21 cellular contexts compared by ENCODE assay signal in genomic region chr2:26479971-26480750, GRCh38. TPM values are rescaled to one million over a fixed set of nuclear protein-coding genes. Genes with fewer than 3 reads are reported as not detected.
DNase-seq lines count a peak whose midpoint lies in the region; ATAC-seq, FAIRE-seq and TF ChIP-seq lines count a peak whose summit lies in the region.
"Had no signal": no experiment of that assay in that cellular context is flagged by ENCODE, and none has a peak within 500 bp of the region (broad histone marks: within the 10 kb centered on the region; RNA-seq: fewer than 3 reads in every experiment).

No MANE protein-coding gene starts in this region.

- H3K36me3 ChIP-seq in HepG2 (replicated peaks in 1 of 2; ENCODE audit: control insufficient read depth in 1 of 2, insufficient read depth in 2 of 2, low read length in 2 of 2) (no peaks in the 10 kb centered on the region), right lobe of liver (no peaks in the 10 kb centered on the region), NT2/D1 (ENCODE audit: insufficient read depth, insufficient read length, low read length) (no peaks in the 10 kb centered on the region), kidney (ENCODE audit: control insufficient read depth in 1 of 2, insufficient read depth in 2 of 2, low read length in 2 of 2) (no peaks in the 10 kb centered on the region)
- H3K36me3 ChIP-seq: BE2C had no signal

- H3K27ac ChIP-seq in HepG2 (ENCODE audit: extremely low read length, insufficient read depth, low read length): no peak overlapping the region
- H3K27ac ChIP-seq in right lobe of liver: no peak overlapping the region
- H3K27ac ChIP-seq in kidney (ENCODE audit: low read depth in 2 of 2, low read length in 2 of 2): no peak overlapping the region
- H3K27ac ChIP-seq: GM23248 had no signal

- intact Hi-C loops in HepG2 (cut with micrococcal nuclease; ENCODE audit: unreplicated experiment): no loop called here
- intact Hi-C loops in right lobe of liver (cut with DNase I): no loop called here
- intact Hi-C loops in kidney (cut with DNase I): no loop called here

- in situ Hi-C loops in HepG2 (cut with HindIII; ENCODE audit: extremely low pct_ligation_motif_present, low pct_unique_long_range_greater_than_20kb): no loop called here

- no peak for FAIRE-seq in HepG2 (lab: Jason Lieb, UNC)
- no peak for FAIRE-seq in kidney (lab: Jason Lieb, UNC)
- FAIRE-seq: A204.1, GM12878, GM19239 had no signal

- no peak overlapping the region for H2AFZ ChIP-seq in HepG2 (ENCODE audit: low read length)
- H2AFZ ChIP-seq: GM23248 had no signal

- no peak for TF ChIP-seq CTCF in HepG2 (CRISPR knock-in tag; IDR thresholded peaks at IDR 0.05)
- TF ChIP-seq CTCF in right lobe of liver (IDR thresholded peaks at IDR 0.05): no peak
- TF ChIP-seq CTCF in kidney (IDR thresholded peaks at IDR 0.05; ENCODE audit: borderline replicate concordance, extremely low read depth, insufficient read depth): no peak

- BruUV-seq in HepG2 (replicated peaks; lab: Mats Ljungman, UMichigan): no TSS peak

- H3K79me2 ChIP-seq in HepG2 (ENCODE audit: insufficient read depth, low read length): no peaks in the 10 kb centered on the region

- H3K9me3 ChIP-seq in HepG2 (ENCODE audit: low read length) (no peaks in the 10 kb centered on the region), right lobe of liver (no peaks in the 10 kb centered on the region), NT2/D1 (ENCODE audit: insufficient read depth, low read length) (no peaks in the 10 kb centered on the region), kidney (ENCODE audit: control insufficient read depth in 1 of 2, low read length in 2 of 2) (no peaks in the 10 kb centered on the region)
- H3K9me3 ChIP-seq: BE2C had no signal

- ATAC-seq in HepG2: peak; percentile 58
- no peak for ATAC-seq in right lobe of liver
- ATAC-seq in GM21515 (IDR thresholded peaks at IDR 0.05; ENCODE audit: unreplicated experiment): no peak
- ATAC-seq: GM12878 had no signal

- no peaks in the 10 kb centered on the region for H4K20me1 ChIP-seq in HepG2 (ENCODE audit: insufficient read depth, low read length)

- POLR2A ChIA-PET in HepG2 (lab: Yijun Ruan, JAX): no interaction called here

- no peak for DNase-seq in HepG2 (ENCODE audit: low spot score)
- DNase-seq in right lobe of liver: no peak
- DNase-seq in NT2/D1 (ENCODE audit: low read depth, low spot score): no peak
- DNase-seq in kidney: peak; percentile 59
- DNase-seq in stimulated activated CD4-positive, alpha-beta T cell treated with anti-CD3 and anti-CD28 coated beads, Interleukin-1b, Interleukin-23, amount 100 ng/mL, for 48 hours: no peak
- DNase-seq: ACHN; BE2C; C1 segment of cervical spinal cord; CD4-positive, CD25-positive, alpha-beta regulatory T cell; CD8-positive, alpha-beta memory T cell; COR-L47; DMS 273 treated with DMSO at 0.1 percent for 48 hours; DMS53; DND-41; EL; GM23248; H9 had no signal

- no peak for TF ChIP-seq RAD21 in HepG2 (CRISPR knock-in tag; IDR thresholded peaks at IDR 0.05)

- TF ChIP-seq POLR2A in HepG2 (IDR thresholded peaks at IDR 0.05; ENCODE audit: insufficient read depth in 1 of 2, low read depth in 2 of 2, low read length in 2 of 2) (no peak), right lobe of liver (IDR thresholded peaks at IDR 0.05) (no peak)

- peaks cover 40% of the 10 kb centered on the region for H3K4me1 ChIP-seq in HepG2 (ENCODE audit: insufficient read depth, low read length)
- peaks cover 0 to 19% (median 7%) of the 10 kb centered on the region in 4 donors for H3K4me1 ChIP-seq in right lobe of liver
- H3K4me1 ChIP-seq in NT2/D1 (ENCODE audit: insufficient read depth, insufficient read length): peaks cover 22% of the 10 kb centered on the region
- no peaks in the 10 kb centered on the region for H3K4me1 ChIP-seq in kidney (ENCODE audit: control insufficient read depth in 1 of 2, insufficient read depth in 1 of 2, low read depth in 1 of 2, low read length in 2 of 2)

- CTCF ChIA-PET in HepG2 (lab: Yijun Ruan, JAX; ENCODE audit: low intra/inter-chr PET ratio, low total read pairs): no interaction called here

- H3K9ac ChIP-seq in HepG2 (ENCODE audit: insufficient read depth, low read depth, low read length) (no peak overlapping the region; the same call in 1 of the 2 replicates), NT2/D1 (ENCODE audit: insufficient read length, low read depth) (peak overlapping the region; percentile 4), kidney (ENCODE audit: low read length in 2 of 2) (no peak overlapping the region)
- H3K9ac ChIP-seq: GM23248 had no signal

- TF ChIP-seq EP300 in HepG2 (IDR thresholded peaks at IDR 0.05; ENCODE audit: low read depth in 2 of 2, low read length in 2 of 2): no peak
- no peak for TF ChIP-seq EP300 in HepG2 (CRISPR knock-in tag; IDR thresholded peaks at IDR 0.05; ENCODE audit: borderline replicate concordance)

- H3K27me3 ChIP-seq in HepG2 (ENCODE audit: control insufficient read depth in 1 of 2, insufficient read depth in 2 of 2, low read length in 2 of 2): peaks cover 0 to 27% of the 10 kb centered on the region in 2 experiments; a peak in 3 of 5 replicates
- H3K27me3 ChIP-seq in right lobe of liver: no peaks in the 10 kb centered on the region
- no peaks in the 10 kb centered on the region for H3K27me3 ChIP-seq in NT2/D1 (ENCODE audit: insufficient read depth, insufficient read length)
- H3K27me3 ChIP-seq: BE2C had no signal

- H3K4me2 ChIP-seq in HepG2 (ENCODE audit: low read depth, low read length): peak overlapping the region; percentile 68

- 2% methylated on average over 7 of the region's 20 CpGs for WGBS in HepG2 (ENCODE audit: low lambda C conversion rate)
- WGBS in right lobe of liver (ENCODE audit: insufficient coverage, low coverage, low lambda C conversion rate, missing lambda C conversion rate): 83% methylated on average over 9 of the region's 20 CpGs

- H3K4me3 ChIP-seq in HepG2 (replicated peaks in 1 of 3; ENCODE audit: insufficient read depth in 1 of 3, low read depth in 2 of 3, low read length in 3 of 3) (peak overlapping the region in 1 of 3 experiments; percentile 61; a peak in 1 of 6 replicates), right lobe of liver (no peak overlapping the region), NT2/D1 (ENCODE audit: insufficient read length, low read depth) (no peak overlapping the region), kidney (ENCODE audit: low read length in 2 of 2) (no peak overlapping the region)
- H3K4me3 ChIP-seq: GM12878, GM23248 had no signal

TF ChIP-seq in HepG2, 621 proteins besides CTCF, POLR2A, EP300 and RAD21 (continues in another document):
- no peak for TF ChIP-seq THAP8 (CRISPR knock-in tag; IDR thresholded peaks at IDR 0.05; ENCODE audit: borderline replicate concordance)
- peak; percentile 68; the same call in 1 of the 2 replicates for TF ChIP-seq BORCS8-MEF2B (CRISPR knock-in tag; IDR thresholded peaks at IDR 0.05)
- no peak for TF ChIP-seq ZNF34 (CRISPR knock-in tag; IDR thresholded peaks at IDR 0.05; ENCODE audit: borderline replicate concordance)
- 0 out of 2 replicates have a peak, but pooled peaks have one; percentile 14 for TF ChIP-seq PATZ1 (CRISPR knock-in tag; IDR thresholded peaks at IDR 0.05)

RNA-seq across cellular contexts. Expression of gene OTOF, which starts 2.2 kb away (rescaled TPM):
- 0.04 TPM in 1 of 2 replicates, not detected in the other for total RNA-seq in HepG2 (2016; rRNA removed; fragmentation: Illumina TruSeq; extraction: Trizol)
- 0.09 TPM in 1 of 2 replicates, not detected in the other for total RNA-seq in HepG2 (2016; cell fraction: cytosol; rRNA removed; fragmentation: Illumina TruSeq; extraction: Trizol; ENCODE audit: low read depth)
- total RNA-seq in HepG2 (2016; cell fraction: insoluble cytoplasmic fraction; rRNA removed; fragmentation: Illumina TruSeq; extraction: Trizol): 0.04 TPM in 1 of 2 replicates, not detected in the other
- 0.03 TPM in 1 of 2 replicates, not detected in the other for total RNA-seq in HepG2 (2016; cell fraction: membrane; rRNA removed; fragmentation: Illumina TruSeq; extraction: Trizol)
- total RNA-seq in HepG2 (2016; cell fraction: nucleus; rRNA removed; fragmentation: Illumina TruSeq; extraction: Trizol): 0.06 TPM in 1 of 2 replicates, not detected in the other
- not detected in 2 replicates for polyA plus RNA-seq in HepG2 (2011; rRNA removed)
- polyA plus RNA-seq in HepG2 (2011; cell fraction: cytosol; rRNA removed): 0.01 TPM in 2 replicates
- 0.12 and 0.26 TPM in 2 replicates for polyA plus RNA-seq in HepG2 (2011; cell fraction: nucleus; rRNA removed)
- polyA plus RNA-seq in HepG2 (2012): 0.05 TPM in 1 of 2 replicates, not detected in the other
- not detected in 2 replicates for polyA plus RNA-seq in HepG2 (2016; cell fraction: cytosol; fragmentation: Illumina TruSeq; extraction: Trizol; ENCODE audit: low read depth)
- polyA plus RNA-seq in HepG2 (2016; cell fraction: insoluble cytoplasmic fraction; fragmentation: Illumina TruSeq; extraction: Trizol; ENCODE audit: low read depth): 0.04 TPM in 1 of 2 replicates, not detected in the other
- polyA plus RNA-seq in HepG2 (2016; cell fraction: membrane; fragmentation: Illumina TruSeq; extraction: Trizol; ENCODE audit: low read depth): not detected in 2 replicates
- 0.33 TPM in 1 of 2 replicates, not detected in the other for polyA plus RNA-seq in HepG2 (2016; cell fraction: nucleus; fragmentation: Illumina TruSeq; extraction: Trizol; ENCODE audit: insufficient read depth, low read depth)
- 0.02 TPM in 1 of 2 replicates, not detected in the other for polyA minus RNA-seq in HepG2 (2011; rRNA and poly(A)+ RNA removed; ENCODE audit: low replicate concordance)
- not detected in 2 replicates for polyA minus RNA-seq in HepG2 (2011; cell fraction: cytosol; rRNA and poly(A)+ RNA removed)
- polyA minus RNA-seq in HepG2 (2011; cell fraction: nucleus; rRNA and poly(A)+ RNA removed): not detected in 2 replicates
- under 1 TPM in 2 of 6 experiments, not detected in 4; 0.06 to 0.12 TPM for total RNA-seq in right lobe of liver
- 0.16 TPM for total RNA-seq in kidney
- polyA plus RNA-seq in kidney (ENCODE audit: insufficient read depth, low read depth, low replicate concordance): not detected
